Comparison of ENCODE assay signal across 1 cellular context in genomic region chr16:56609463-56609921, GRCh38.
TF ChIP-seq lines count a peak whose summit lies in the region.

No MANE protein-coding gene starts in this region.

TF ChIP-seq in GM12878, 131 proteins besides CTCF, POLR2A, EP300 and RAD21 (continued from another document):
- TF ChIP-seq E2F8 (IDR thresholded peaks at IDR 0.05; ENCODE audit: low read depth, partially characterized antibody), result peak; percentile 21
- TF ChIP-seq MTA2 (IDR thresholded peaks at IDR 0.05; ENCODE audit: low read depth), result no peak; the same call in 1 of the 2 replicates
- no peak for TF ChIP-seq ZSCAN29 (IDR thresholded peaks at IDR 0.05)
- peak; percentile 99 for TF ChIP-seq IKZF2 (IDR thresholded peaks at IDR 0.05)
- TF ChIP-seq SPI1 (IDR thresholded peaks at IDR 0.05; ENCODE audit: borderline replicate concordance, insufficient read depth, low read depth, low read length), result no peak
- no peak for TF ChIP-seq SMAD5 (IDR thresholded peaks at IDR 0.05; ENCODE audit: low read depth)
- TF ChIP-seq BCL11A (IDR thresholded peaks at IDR 0.05; ENCODE audit: low read depth, low read length), result 0 out of 2 replicates have a peak, but pooled peaks have one; percentile 37
- TF ChIP-seq EGR1 (IDR thresholded peaks at IDR 0.05; ENCODE audit: borderline replicate concordance in 1 of 2, low read depth in 2 of 2, low read length in 2 of 2), result no peak
